Comparison of ENCODE assay signal across 13 cellular contexts in the genomic region with DNA sequence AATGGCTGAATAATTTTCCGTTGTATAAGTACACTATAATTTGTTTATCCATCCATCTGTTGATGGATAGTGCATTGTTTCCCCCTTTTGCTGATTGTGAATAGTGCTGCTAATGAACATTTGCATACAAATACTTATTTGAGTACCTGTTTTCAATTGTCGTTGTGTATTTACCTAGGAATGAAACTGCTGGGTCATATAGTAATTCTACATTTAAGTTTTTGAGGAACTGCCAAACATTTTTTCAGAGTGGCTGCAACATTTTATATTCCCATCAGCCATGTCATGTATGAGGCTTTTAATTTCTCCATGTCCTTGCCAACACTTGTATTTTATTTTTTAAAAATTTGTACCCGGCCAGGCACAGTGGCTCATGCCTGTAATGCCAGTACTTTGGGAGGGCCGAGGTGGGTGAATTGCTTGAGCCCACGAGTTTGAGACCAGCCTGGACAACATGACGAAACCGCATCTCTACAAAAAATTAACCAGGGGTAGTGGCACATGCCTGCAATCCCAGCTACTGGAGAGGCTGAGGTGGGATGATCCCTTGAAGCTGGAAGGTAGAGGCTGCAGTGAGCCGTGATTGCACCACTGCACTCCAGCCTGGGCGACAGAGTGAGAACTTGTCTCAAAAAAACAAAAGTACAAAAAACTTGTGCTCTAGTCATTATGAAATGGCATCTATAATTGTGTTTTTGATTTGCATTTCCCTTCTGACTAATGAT. TPM values are rescaled to one million over a fixed set of nuclear protein-coding genes. Genes with fewer than 3 reads are reported as not detected.
DNase-seq lines count a peak whose midpoint lies in the region; ATAC-seq and TF ChIP-seq lines count a peak whose summit lies in the region.
"Had no signal": no experiment of that assay in that cellular context is flagged by ENCODE, and none has a peak within 500 bp of the region (broad histone marks: within the 10 kb centered on the region; RNA-seq: fewer than 3 reads in every experiment).

No MANE protein-coding gene starts in this region.

- H3K36me3 Mint-ChIP-seq in activated T-cell treated with anti-CD3 and anti-CD28 coated beads, Interleukin-2, amount 50 U/mL, for 24 hours (ENCODE audit: low read depth) = peaks cover 27% of the 10 kb centered on the region
- peaks cover 28% of the 10 kb centered on the region for H3K36me3 Mint-ChIP-seq in activated T-helper 17 cell treated with anti-CD3 and anti-CD28 coated beads, Interleukin-2, amount 50 U/mL, for 72 hours (ENCODE audit: low read depth)
- no peaks in the 10 kb centered on the region for H3K36me3 Mint-ChIP-seq in neural crest cell (ENCODE audit: low read depth)

- no peaks in the 10 kb centered on the region for H3K9me3 Mint-ChIP-seq in activated T-cell treated with anti-CD3 and anti-CD28 coated beads, Interleukin-2, amount 50 U/mL, for 24 hours
- H3K9me3 Mint-ChIP-seq in activated T-helper 17 cell treated with anti-CD3 and anti-CD28 coated beads, Interleukin-2, amount 50 U/mL, for 72 hours = no peaks in the 10 kb centered on the region
- no peaks in the 10 kb centered on the region for H3K9me3 Mint-ChIP-seq in neural crest cell

- no peak for TF ChIP-seq POLR2A in vagina (IDR thresholded peaks at IDR 0.05)

- peak overlapping the region; percentile 55 for H3K27ac Mint-ChIP-seq in activated T-cell treated with anti-CD3 and anti-CD28 coated beads, Interleukin-2, amount 50 U/mL, for 24 hours
- H3K27ac Mint-ChIP-seq in activated T-helper 17 cell treated with anti-CD3 and anti-CD28 coated beads, Interleukin-2, amount 50 U/mL, for 72 hours = no peak overlapping the region
- no peak overlapping the region for H3K27ac Mint-ChIP-seq in neural crest cell (ENCODE audit: unreplicated experiment)

- no peak overlapping the region for H3K4me3 Mint-ChIP-seq in activated T-cell treated with anti-CD3 and anti-CD28 coated beads, Interleukin-2, amount 50 U/mL, for 24 hours
- H3K4me3 Mint-ChIP-seq in activated T-helper 17 cell treated with anti-CD3 and anti-CD28 coated beads, Interleukin-2, amount 50 U/mL, for 72 hours = peak overlapping the region; percentile 91
- peak overlapping the region; percentile 37 for H3K4me3 Mint-ChIP-seq in neural crest cell

- H3K9me3 ChIP-seq in right cardiac atrium (ENCODE audit: control insufficient read depth, low read length) (no peaks in the 10 kb centered on the region), vagina (no peaks in the 10 kb centered on the region), heart right ventricle (no peaks in the 10 kb centered on the region)
- H3K9me3 ChIP-seq: mucosa of descending colon, uterus had no signal

- ATAC-seq in GM19455 (IDR thresholded peaks at IDR 0.05; ENCODE audit: unreplicated experiment) (peak; percentile 25), right cardiac atrium (no peak), heart right ventricle (no peak)
- ATAC-seq in activated T-helper 17 cell treated with anti-CD3 and anti-CD28 coated beads, Interleukin-2, amount 50 U/mL, for 72 hours (replicated peaks) = no peak
- ATAC-seq: mucosa of descending colon had no signal

- intact Hi-C loops in right cardiac atrium (cut with DNase I) = loop anchor here in 2 of 4 donors (5.0 kb wide), 2 partner anchors 33 to 38 kb away; no protein-coding TSS in a partner anchor
- intact Hi-C loops in vagina (cut with DNase I) = loop anchor here (5.0 kb wide), 1 partner anchor 33 kb away; no protein-coding TSS in a partner anchor
- intact Hi-C loops in heart right ventricle (cut with DNase I) = loop anchor here in 8 of 10 donors (2.0 to 10.0 kb wide), 7 partner anchors 33 to 153 kb away; no protein-coding TSS in a partner anchor

- peaks cover 49% of the 10 kb centered on the region for H3K4me1 Mint-ChIP-seq in activated T-cell treated with anti-CD3 and anti-CD28 coated beads, Interleukin-2, amount 50 U/mL, for 24 hours (ENCODE audit: low read depth)
- H3K4me1 Mint-ChIP-seq in activated T-helper 17 cell treated with anti-CD3 and anti-CD28 coated beads, Interleukin-2, amount 50 U/mL, for 72 hours = no peaks in the 10 kb centered on the region
- peaks cover 34% of the 10 kb centered on the region for H3K4me1 Mint-ChIP-seq in neural crest cell

- no peaks in the 10 kb centered on the region for H3K27me3 Mint-ChIP-seq in activated T-cell treated with anti-CD3 and anti-CD28 coated beads, Interleukin-2, amount 50 U/mL, for 24 hours
- H3K27me3 Mint-ChIP-seq in activated T-helper 17 cell treated with anti-CD3 and anti-CD28 coated beads, Interleukin-2, amount 50 U/mL, for 72 hours = no peaks in the 10 kb centered on the region
- H3K27me3 Mint-ChIP-seq in neural crest cell (ENCODE audit: low read depth) = no peaks in the 10 kb centered on the region

- WGBS in right cardiac atrium = 91% methylated on average over 9 of the region's 9 CpGs
- 91 to 97% methylated on average over 9 of the region's 9 CpGs for WGBS in heart right ventricle, 2 donors

- H3K4me1 ChIP-seq in right cardiac atrium (ENCODE audit: control insufficient read depth, insufficient read depth, low read length) (peaks cover 11% of the 10 kb centered on the region), vagina (peaks cover 31% of the 10 kb centered on the region), heart right ventricle (peaks cover 19 to 41% (median 36%) of the 10 kb centered on the region in 9 donors)

- TF ChIP-seq CTCF in neural crest cell (conservative IDR thresholded peaks at IDR 0.05) (no peak), vagina (IDR thresholded peaks at IDR 0.05) (no peak), heart right ventricle (IDR thresholded peaks at IDR 0.05) (no peak)

- H3K27ac ChIP-seq in right cardiac atrium (ENCODE audit: low read length) (no peak overlapping the region), vagina (no peak overlapping the region), heart right ventricle (no peak overlapping the region)

- H3K27me3 ChIP-seq in right cardiac atrium (ENCODE audit: control insufficient read depth, insufficient read depth) (no peaks in the 10 kb centered on the region), vagina (no peaks in the 10 kb centered on the region), heart right ventricle (no peaks in the 10 kb centered on the region)
- H3K27me3 ChIP-seq: uterus had no signal

- H3K36me3 ChIP-seq in vagina (no peaks in the 10 kb centered on the region), heart right ventricle (no peaks in the 10 kb centered on the region)
- H3K36me3 ChIP-seq: uterus had no signal

- no peak for DNase-seq in activated T-cell treated with anti-CD3 and anti-CD28 coated beads, Interleukin-2, amount 50 U/mL, for 24 hours
- DNase-seq in activated T-cell treated with anti-CD3 and anti-CD28 coated beads for 4 hours (no peak), neural crest cell (ENCODE audit: low read depth, low spot score) (no peak), right cardiac atrium (no peak), vagina (ENCODE audit: extremely low spot score in 2 of 2) (no peak), heart right ventricle (no peak)
- DNase-seq: anterior cingulate cortex, mucosa of descending colon, MV-4-11, NCI-H69, uterus had no signal

- no peak overlapping the region for H3K4me3 ChIP-seq in right cardiac atrium (ENCODE audit: low read length)
- H3K4me3 ChIP-seq in vagina = no peak overlapping the region
- no peak overlapping the region for H3K4me3 ChIP-seq in heart right ventricle
- H3K4me3 ChIP-seq: mucosa of descending colon, uterus had no signal

RNA-seq across cellular contexts. Expression of a gene that starts 2.2 kb away (rescaled TPM):
- 100 to 1,000 TPM; 432 to 559 TPM for total RNA-seq in activated T-helper 17 cell treated with anti-CD3 and anti-CD28 coated beads, Interleukin-2, amount 50 U/mL, for 72 hours
- total RNA-seq in neural crest cell (142 and 151 TPM in 2 replicates), right cardiac atrium (100 to 1,000 TPM; 220 to 238 (median 232) TPM), vagina (190 TPM), heart right ventricle (100 to 1,000 TPM; 182 to 275 (median 219) TPM)
- polyA plus RNA-seq in right cardiac atrium (203 TPM), heart right ventricle (100 to 1,000 TPM; 137 to 162 TPM)
